Comparison of ENCODE assay signal across 1 cellular context in the genomic region with DNA sequence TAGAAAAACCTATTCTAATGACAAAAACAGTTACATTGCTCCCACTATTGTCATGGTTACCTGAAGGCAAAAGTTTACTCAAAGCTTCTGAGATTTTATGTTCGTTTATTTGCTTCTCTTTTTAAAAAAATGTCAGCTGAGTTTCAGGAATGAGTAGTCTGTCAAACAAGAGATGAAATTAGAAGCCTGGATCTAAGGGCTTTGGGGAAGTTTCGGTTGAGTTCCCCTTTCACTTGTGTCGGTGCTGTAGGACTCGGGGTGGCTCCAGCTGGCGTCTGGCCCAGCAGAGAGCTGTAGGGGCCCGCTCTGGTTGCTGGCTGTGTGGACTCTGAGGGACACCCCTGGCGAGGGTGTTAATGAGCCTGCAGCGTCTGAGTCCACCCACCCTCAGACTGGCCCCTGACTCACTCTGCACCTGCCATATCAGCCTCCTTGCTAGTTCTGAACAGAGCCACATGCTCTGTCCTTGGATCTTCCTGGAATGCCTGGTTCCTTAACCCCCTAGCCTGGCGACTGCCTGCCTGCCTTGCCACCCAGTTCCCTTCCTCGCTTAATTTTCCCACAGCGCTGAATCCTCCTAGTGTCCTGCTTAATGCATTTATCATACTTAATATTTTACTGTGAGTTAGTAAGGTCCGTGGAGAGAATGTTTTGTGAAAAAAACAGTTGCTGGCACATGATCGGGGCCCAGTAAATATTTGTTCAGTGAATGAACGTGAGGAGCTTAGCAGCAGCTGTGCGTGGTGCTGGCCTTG.
TF ChIP-seq lines count a peak whose summit lies in the region.

No MANE protein-coding gene starts in this region.

TF ChIP-seq in neural cell, 6 proteins besides CTCF, POLR2A, EP300 and RAD21 (continued from another document):
- TF ChIP-seq, protein P1, sequence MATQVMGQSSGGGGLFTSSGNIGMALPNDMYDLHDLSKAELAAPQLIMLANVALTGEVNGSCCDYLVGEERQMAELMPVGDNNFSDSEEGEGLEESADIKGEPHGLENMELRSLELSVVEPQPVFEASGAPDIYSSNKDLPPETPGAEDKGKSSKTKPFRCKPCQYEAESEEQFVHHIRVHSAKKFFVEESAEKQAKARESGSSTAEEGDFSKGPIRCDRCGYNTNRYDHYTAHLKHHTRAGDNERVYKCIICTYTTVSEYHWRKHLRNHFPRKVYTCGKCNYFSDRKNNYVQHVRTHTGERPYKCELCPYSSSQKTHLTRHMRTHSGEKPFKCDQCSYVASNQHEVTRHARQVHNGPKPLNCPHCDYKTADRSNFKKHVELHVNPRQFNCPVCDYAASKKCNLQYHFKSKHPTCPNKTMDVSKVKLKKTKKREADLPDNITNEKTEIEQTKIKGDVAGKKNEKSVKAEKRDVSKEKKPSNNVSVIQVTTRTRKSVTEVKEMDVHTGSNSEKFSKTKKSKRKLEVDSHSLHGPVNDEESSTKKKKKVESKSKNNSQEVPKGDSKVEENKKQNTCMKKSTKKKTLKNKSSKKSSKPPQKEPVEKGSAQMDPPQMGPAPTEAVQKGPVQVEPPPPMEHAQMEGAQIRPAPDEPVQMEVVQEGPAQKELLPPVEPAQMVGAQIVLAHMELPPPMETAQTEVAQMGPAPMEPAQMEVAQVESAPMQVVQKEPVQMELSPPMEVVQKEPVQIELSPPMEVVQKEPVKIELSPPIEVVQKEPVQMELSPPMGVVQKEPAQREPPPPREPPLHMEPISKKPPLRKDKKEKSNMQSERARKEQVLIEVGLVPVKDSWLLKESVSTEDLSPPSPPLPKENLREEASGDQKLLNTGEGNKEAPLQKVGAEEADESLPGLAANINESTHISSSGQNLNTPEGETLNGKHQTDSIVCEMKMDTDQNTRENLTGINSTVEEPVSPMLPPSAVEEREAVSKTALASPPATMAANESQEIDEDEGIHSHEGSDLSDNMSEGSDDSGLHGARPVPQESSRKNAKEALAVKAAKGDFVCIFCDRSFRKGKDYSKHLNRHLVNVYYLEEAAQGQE (IDR thresholded peaks at IDR 0.05; ENCODE audit: borderline replicate concordance), result no peak
- TF ChIP-seq MXI1 (conservative IDR thresholded peaks at IDR 0.05; ENCODE audit: poor library complexity, severe bottlenecking) (no peak), TAF1 (IDR thresholded peaks at IDR 0.05; ENCODE audit: low read depth) (no peak), POLR2AphosphoS5 (IDR thresholded peaks at IDR 0.05) (no peak), SMC3 (conservative IDR thresholded peaks at IDR 0.05; ENCODE audit: poor library complexity) (no peak)
